In genomic region chr5:180670157-180670556, GRCh38 we compare ENCODE assay signal across 1 cellular context.
TF ChIP-seq lines count a peak whose summit lies in the region.

No MANE protein-coding gene starts in this region.

TF ChIP-seq in HEK293, 187 proteins besides CTCF, POLR2A, EP300 and RAD21 (continued from another document):
- TF ChIP-seq ZSCAN4 (tag by site-specific recombination; IDR thresholded peaks at IDR 0.05) (peak; percentile 100), ZNF10 (tag by site-specific recombination; IDR thresholded peaks at IDR 0.05) (no peak), ZNF274 (IDR thresholded peaks at IDR 0.05; ENCODE audit: low read length) (no peak), ZNF274 (tag by site-specific recombination; IDR thresholded peaks at IDR 0.05; ENCODE audit: borderline replicate concordance) (no peak), ZNF830 (tag by site-specific recombination; IDR thresholded peaks at IDR 0.05; ENCODE audit: low read depth) (no peak), ZFP37 (tag by site-specific recombination; IDR thresholded peaks at IDR 0.05) (no peak), ZNF768 (tag by site-specific recombination; IDR thresholded peaks at IDR 0.05) (no peak), ELK4 (IDR thresholded peaks at IDR 0.05; ENCODE audit: borderline replicate concordance, low read depth, low read length) (no peak), SCRT1 (tag by site-specific recombination; IDR thresholded peaks at IDR 0.05; ENCODE audit: borderline replicate concordance) (peak; percentile 57; the same call in 1 of the 2 replicates), ZNF133 (tag by site-specific recombination; IDR thresholded peaks at IDR 0.05) (0 out of 2 replicates have a peak, but pooled peaks have one; percentile 21), ZNF626 (tag by site-specific recombination; IDR thresholded peaks at IDR 0.05) (no peak), MZF1 (tag by site-specific recombination; IDR thresholded peaks at IDR 0.05; ENCODE audit: borderline replicate concordance) (no peak), ZNF843 (tag by site-specific recombination; IDR thresholded peaks at IDR 0.05) (no peak), ZNF514 (tag by site-specific recombination; IDR thresholded peaks at IDR 0.05) (peak; percentile 58; the same call in 1 of the 2 replicates), ZSCAN18 (tag by site-specific recombination; IDR thresholded peaks at IDR 0.05) (no peak), ZNF76 (tag by site-specific recombination; IDR thresholded peaks at IDR 0.05; ENCODE audit: borderline replicate concordance, low read depth) (no peak), ZNF202 (tag by site-specific recombination; IDR thresholded peaks at IDR 0.05; ENCODE audit: borderline replicate concordance) (peak; percentile 90), ZNF433 (tag by site-specific recombination; IDR thresholded peaks at IDR 0.05; ENCODE audit: low read depth) (no peak), ZNF280C (tag by site-specific recombination; IDR thresholded peaks at IDR 0.05) (no peak), ZNF239 (tag by site-specific recombination; IDR thresholded peaks at IDR 0.05) (peak; percentile 47; the same call in 1 of the 2 replicates), ZNF571 (tag by site-specific recombination; IDR thresholded peaks at IDR 0.05) (no peak), ZNF148 (tag by site-specific recombination; IDR thresholded peaks at IDR 0.05; ENCODE audit: borderline replicate concordance) (no peak), PATZ1 (tag by site-specific recombination; IDR thresholded peaks at IDR 0.05) (no peak), ZNF560 (tag by site-specific recombination; IDR thresholded peaks at IDR 0.05; ENCODE audit: borderline replicate concordance) (no peak), ZNF548 (tag by site-specific recombination; IDR thresholded peaks at IDR 0.05) (no peak), ZNF670 (tag by site-specific recombination; IDR thresholded peaks at IDR 0.05; ENCODE audit: low read depth) (no peak)
TF ChIP-seq in HEK293: peak in this region for 8.
